ENCODE assay signal across 25 cellular contexts in genomic region chr20:40677343-40677924, GRCh38.
"Had no signal": no experiment of that assay in that cellular context is flagged by ENCODE, and none has a peak within 500 bp of the region (broad histone marks: within the 10 kb centered on the region; RNA-seq: fewer than 3 reads in every experiment).

No MANE protein-coding gene starts in this region.

- DNase-seq: dorsolateral prefrontal cortex; effector CD4-positive, alpha-beta T cell; foreskin keratinocyte; heart left ventricle; kidney; naive B cell; sigmoid colon; stimulated activated CD4-positive, alpha-beta T cell treated with anti-CD3 and anti-CD28 coated beads, Interleukin-4, amount 100 ng/mL, for 4 hours; stimulated activated naive CD8-positive, alpha-beta T cell treated with anti-CD3 and anti-CD28 coated beads, Interleukin-15, Interleukin-2, amounts not matched to agents 100 U/mL and 50 U/mL, for 24 hours; substantia nigra; testis; upper lobe of left lung had no signal

- H3K9me3 ChIP-seq: gastroesophageal sphincter, heart left ventricle, sigmoid colon, testis, tibial nerve, upper lobe of left lung had no signal

- H2AFZ ChIP-seq: neural progenitor cell, parathyroid adenoma had no signal

- H3K9ac ChIP-seq: neural progenitor cell, parathyroid adenoma had no signal

- H3K9me3 Mint-ChIP-seq: memory B cell; natural killer cell treated with Interleukin-12 subunit alpha and Interleukin-12 subunit beta and Interleukin-15 and Interleukin-18, amount 100 ng/mL, for 72 hours; neural progenitor cell; stimulated activated memory B cell treated with anti-CD40 and anti-IgM and Interleukin-4, amounts not matched to agents 10 μg/mL and 1 μg/mL and 100 μg/mL, for 72 hours had no signal

- H3K27ac ChIP-seq: epithelial cell of prostate, foreskin keratinocyte, gastroesophageal sphincter, hepatocyte, neural progenitor cell, parathyroid adenoma, sigmoid colon, testis had no signal

- H3K4me3 Mint-ChIP-seq: memory B cell; naive B cell; natural killer cell treated with Interleukin-12 subunit alpha and Interleukin-12 subunit beta and Interleukin-15 and Interleukin-18, amount 100 ng/mL, for 72 hours; neural progenitor cell; stimulated activated memory B cell treated with anti-CD40 and anti-IgM and Interleukin-4, amounts not matched to agents 10 μg/mL and 1 μg/mL and 100 μg/mL, for 72 hours had no signal

- H3K79me2 ChIP-seq: hepatocyte had no signal

- H3K27ac Mint-ChIP-seq: memory B cell; naive B cell; natural killer cell treated with Interleukin-12 subunit alpha and Interleukin-12 subunit beta and Interleukin-15 and Interleukin-18, amount 100 ng/mL, for 72 hours; neural progenitor cell; progenitor cell of endocrine pancreas; stimulated activated memory B cell treated with anti-CD40 and anti-IgM and Interleukin-4, amounts not matched to agents 10 μg/mL and 1 μg/mL and 100 μg/mL, for 72 hours had no signal

- H3K36me3 ChIP-seq: gastroesophageal sphincter, heart left ventricle, neural progenitor cell, sigmoid colon, tibial nerve, upper lobe of left lung had no signal

- FAIRE-seq: colon, kidney, urothelium cell line had no signal

- H3K4me2 ChIP-seq: neural progenitor cell had no signal

- H3K36me3 Mint-ChIP-seq: memory B cell; naive B cell; natural killer cell treated with Interleukin-12 subunit alpha and Interleukin-12 subunit beta and Interleukin-15 and Interleukin-18, amount 100 ng/mL, for 72 hours; neural progenitor cell; stimulated activated memory B cell treated with anti-CD40 and anti-IgM and Interleukin-4, amounts not matched to agents 10 μg/mL and 1 μg/mL and 100 μg/mL, for 72 hours had no signal

- H3K4me1 ChIP-seq: foreskin keratinocyte, neural progenitor cell, sigmoid colon had no signal

- H3K27me3 ChIP-seq: testis, tibial nerve, upper lobe of left lung had no signal

- H3K4me1 Mint-ChIP-seq: memory B cell, neural progenitor cell had no signal

- H3K4me3 ChIP-seq: gastroesophageal sphincter, heart left ventricle, hepatocyte, lung, neural progenitor cell, sigmoid colon, testis, tibial nerve had no signal
